Comparison of ENCODE assay signal across 23 cellular contexts in the genomic region with DNA sequence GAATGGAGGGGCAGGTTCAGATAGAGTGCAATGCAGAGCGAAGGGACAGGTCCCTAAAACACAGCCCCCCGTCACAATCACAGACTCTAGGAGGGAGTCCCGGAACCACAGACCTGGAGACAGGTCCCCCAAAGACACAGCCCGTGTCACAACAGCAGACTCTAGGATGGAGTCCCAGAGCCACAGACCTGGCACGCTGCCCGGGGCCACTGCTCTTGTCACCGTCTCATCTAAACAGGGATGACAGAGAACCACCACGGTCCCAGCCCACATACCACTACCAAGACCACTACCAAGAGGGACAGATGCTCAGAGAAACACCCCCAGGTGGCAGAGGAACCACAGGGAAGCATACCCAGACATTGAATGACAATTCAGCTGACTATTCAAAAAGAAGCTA.
A peak's percentile ranks its signal among the peaks of the same experiment; 100 is the strongest.
DNase-seq lines count a peak whose midpoint lies in the region; ATAC-seq and TF ChIP-seq lines count a peak whose summit lies in the region.
"Had no signal": no experiment of that assay in that cellular context is flagged by ENCODE, and none has a peak within 500 bp of the region (broad histone marks: within the 10 kb centered on the region; RNA-seq: fewer than 3 reads in every experiment).

No MANE protein-coding gene starts in this region.

- no peak overlapping the region for H2AFZ ChIP-seq in trophoblast cell (ENCODE audit: insufficient read depth, low read length, poor library complexity)

- peak overlapping the region; percentile 67 for H3K18ac ChIP-seq in trophoblast cell (ENCODE audit: low read length)

- H3K27me3 Mint-ChIP-seq in activated CD4-positive, alpha-beta T cell treated with anti-CD3 and anti-CD28 coated beads for 36 hours = no peaks in the 10 kb centered on the region
- no peaks in the 10 kb centered on the region for H3K27me3 Mint-ChIP-seq in CD4-positive, alpha-beta T cell
- H3K27me3 Mint-ChIP-seq: activated naive CD8-positive, alpha-beta T cell treated with anti-CD3 and anti-CD28 coated beads, Interleukin-2, amount 10 ng/mL, durations not matched to agents 7 days and 5 days; activated T-helper 17 cell treated with anti-CD3 and anti-CD28 coated beads, Interleukin-2, amount 50 U/mL, for 72 hours; dendritic cell treated with granulocyte-macrophage colony-stimulating factor and Interleukin-4, amounts not matched to agents 40 ng/mL and 50 ng/mL, for 4 days; IgD-negative memory B cell had no signal

- no peaks in the 10 kb centered on the region for H3K79me2 ChIP-seq in trophoblast cell (ENCODE audit: control insufficient read depth, insufficient read depth, low read length, poor library complexity)

- H3K36me3 ChIP-seq in RWPE2 (ENCODE audit: low read depth) (no peaks in the 10 kb centered on the region), trophoblast cell (ENCODE audit: control insufficient read depth in 1 of 2, insufficient read depth in 2 of 2, low read length in 2 of 2) (peaks cover under 1 to 9% of the 10 kb centered on the region in 2 experiments)
- H3K36me3 ChIP-seq: neutrophil, stomach, tibial nerve had no signal

- ATAC-seq in activated CD4-positive, alpha-beta T cell treated with anti-CD3 and anti-CD28 coated beads for 36 hours = no peak
- no peak for ATAC-seq in CD4-positive, alpha-beta T cell (ENCODE audit: poor library complexity)
- no peak for ATAC-seq in RWPE2 (ENCODE audit: low read depth)
- ATAC-seq: activated T-helper 17 cell treated with anti-CD3 and anti-CD28 coated beads, Interleukin-2, amount 50 U/mL, for 72 hours had no signal

- peak overlapping the region; percentile 50 for H2BK120ac ChIP-seq in trophoblast cell (ENCODE audit: insufficient read depth, low read length, poor library complexity)

- CTCF ChIA-PET in activated CD4-positive, alpha-beta T cell treated with anti-CD3 and anti-CD28 coated beads for 36 hours (lab: Charles Lee) = no interaction called here
- CTCF ChIA-PET in CD4-positive, alpha-beta T cell (lab: Charles Lee) = no interaction called here

- peak overlapping the region; percentile 78 for H4K91ac ChIP-seq in trophoblast cell (ENCODE audit: low read depth, low read length)

- intact Hi-C loops in activated CD4-positive, alpha-beta T cell treated with anti-CD3 and anti-CD28 coated beads for 36 hours (cut with DNase I, micrococcal nuclease) = no loop called here
- intact Hi-C loops in CD4-positive, alpha-beta T cell (cut with DNase I, micrococcal nuclease) = no loop called here

- no peaks in the 10 kb centered on the region for H3K36me3 Mint-ChIP-seq in activated CD4-positive, alpha-beta T cell treated with anti-CD3 and anti-CD28 coated beads for 36 hours (ENCODE audit: low read depth)
- no peaks in the 10 kb centered on the region for H3K36me3 Mint-ChIP-seq in CD4-positive, alpha-beta T cell (ENCODE audit: low read depth)
- H3K36me3 Mint-ChIP-seq: activated naive CD8-positive, alpha-beta T cell treated with anti-CD3 and anti-CD28 coated beads, Interleukin-2, amount 10 ng/mL, durations not matched to agents 7 days and 5 days; memory B cell had no signal

- no peak for TF ChIP-seq CTCF in CD4-positive, alpha-beta T cell (IDR thresholded peaks at IDR 0.05)
- no peak for TF ChIP-seq CTCF in RWPE2 (IDR thresholded peaks at IDR 0.05; ENCODE audit: poor library complexity, severe bottlenecking)

- H3K9ac ChIP-seq in trophoblast cell (ENCODE audit: low read length) = no peak overlapping the region

- H3K27ac ChIP-seq in CD4-positive, alpha-beta T cell (ENCODE audit: low read depth, low read length) = no peak overlapping the region
- peak overlapping the region; percentile 18 for H3K27ac ChIP-seq in RWPE2 (ENCODE audit: poor library complexity, severe bottlenecking)
- no peak overlapping the region for H3K27ac ChIP-seq in trophoblast cell (ENCODE audit: low read depth, low read length)
- H3K27ac ChIP-seq: neutrophil, stomach, tibial nerve had no signal

- no peak overlapping the region for H3K4me3 Mint-ChIP-seq in activated CD4-positive, alpha-beta T cell treated with anti-CD3 and anti-CD28 coated beads for 36 hours
- H3K4me3 Mint-ChIP-seq in CD4-positive, alpha-beta T cell = no peak overlapping the region
- H3K4me3 Mint-ChIP-seq: activated naive CD8-positive, alpha-beta T cell treated with anti-CD3 and anti-CD28 coated beads, Interleukin-2, amount 10 ng/mL, durations not matched to agents 7 days and 5 days; activated T-helper 17 cell treated with anti-CD3 and anti-CD28 coated beads, Interleukin-2, amount 50 U/mL, for 72 hours; dendritic cell treated with granulocyte-macrophage colony-stimulating factor and Interleukin-4, amounts not matched to agents 40 ng/mL and 50 ng/mL, for 4 days; IgD-negative memory B cell; memory B cell had no signal

- no peak overlapping the region for H4K12ac ChIP-seq in trophoblast cell (ENCODE audit: low read depth, low read length)

- H3K4me1 ChIP-seq in RWPE2 (ENCODE audit: insufficient read depth, poor library complexity, severe bottlenecking) (no peaks in the 10 kb centered on the region), trophoblast cell (ENCODE audit: control insufficient read depth in 1 of 2, insufficient read depth in 2 of 2, low read length in 2 of 2) (peaks cover 17 to 26% of the 10 kb centered on the region in 2 experiments)

- H4K8ac ChIP-seq in trophoblast cell (ENCODE audit: low read depth, low read length) = peak overlapping the region; percentile 55

- DNase-seq in activated CD4-positive, alpha-beta T cell treated with anti-CD3 and anti-CD28 coated beads for 36 hours = peak; percentile 25
- no peak for DNase-seq in activated CD4-positive, alpha-beta T cell treated with anti-CD3 and anti-CD28 coated beads for 1 hour
- peak in 3 of 10 experiments; percentile 8 to 45 (median 9) for DNase-seq in CD4-positive, alpha-beta T cell
- DNase-seq in RWPE2 (ENCODE audit: low spot score) (peak; percentile 42), trophoblast cell (no peak), NK-92 (lab: John Stamatoyannopoulos, UW; ENCODE audit: unreplicated experiment) (no peak), NCI-H2227 (lab: John Stamatoyannopoulos, UW; ENCODE audit: unreplicated experiment) (no peak)
- DNase-seq: ACHN; activated naive CD8-positive, alpha-beta T cell treated with anti-CD3 and anti-CD28 coated beads, Interleukin-2, amount 10 ng/mL, durations not matched to agents 7 days and 5 days; central memory CD4-positive, alpha-beta T cell; H7; NCI-H1105; NCI-H2081 treated with DMSO at 0.1 percent for 48 hours; NCI-H524; SHP77; stomach; T-helper 9 cell had no signal

- no peak overlapping the region for H3K4me2 ChIP-seq in trophoblast cell (ENCODE audit: low read length)

- peak overlapping the region; percentile 81 for H2BK12ac ChIP-seq in trophoblast cell (ENCODE audit: low read length)

- H3K4ac ChIP-seq in trophoblast cell (ENCODE audit: low read depth, low read length) = no peak overlapping the region

- H3K4me3 ChIP-seq in RWPE2 (ENCODE audit: severe bottlenecking) (no peak overlapping the region), trophoblast cell (ENCODE audit: low read depth, low read length) (no peak overlapping the region)
- H3K4me3 ChIP-seq: stomach, tibial nerve had no signal

- H3K9me3 Mint-ChIP-seq in activated CD4-positive, alpha-beta T cell treated with anti-CD3 and anti-CD28 coated beads for 36 hours (ENCODE audit: low read depth) = no peaks in the 10 kb centered on the region
- H3K9me3 Mint-ChIP-seq in CD4-positive, alpha-beta T cell = no peaks in the 10 kb centered on the region
- H3K9me3 Mint-ChIP-seq: activated naive CD8-positive, alpha-beta T cell treated with anti-CD3 and anti-CD28 coated beads, Interleukin-2, amount 10 ng/mL, durations not matched to agents 7 days and 5 days; activated T-helper 17 cell treated with anti-CD3 and anti-CD28 coated beads, Interleukin-2, amount 50 U/mL, for 72 hours had no signal

- H3K27me3 ChIP-seq in CD4-positive, alpha-beta T cell (ENCODE audit: control insufficient read depth, insufficient read depth, low read length) = no peaks in the 10 kb centered on the region
- no peaks in the 10 kb centered on the region for H3K27me3 ChIP-seq in RWPE2 (ENCODE audit: insufficient read depth, poor library complexity, severe bottlenecking)
- H3K27me3 ChIP-seq in trophoblast cell (ENCODE audit: insufficient read depth, low read length) = no peaks in the 10 kb centered on the region
- H3K27me3 ChIP-seq: neutrophil, tibial nerve had no signal

- peaks cover 11% of the 10 kb centered on the region for H3K79me1 ChIP-seq in trophoblast cell (ENCODE audit: low read length)

- H2BK5ac ChIP-seq in trophoblast cell (ENCODE audit: low read depth, low read length, poor library complexity) = no peak overlapping the region

- POLR2A ChIA-PET in activated CD4-positive, alpha-beta T cell treated with anti-CD3 and anti-CD28 coated beads for 36 hours (lab: Charles Lee) = no interaction called here
- POLR2A ChIA-PET in CD4-positive, alpha-beta T cell (lab: Charles Lee) = no interaction called here

- no peak overlapping the region for H3K27ac Mint-ChIP-seq in activated CD4-positive, alpha-beta T cell treated with anti-CD3 and anti-CD28 coated beads for 36 hours
- peak overlapping the region; percentile 83 for H3K27ac Mint-ChIP-seq in CD4-positive, alpha-beta T cell
- H3K27ac Mint-ChIP-seq: activated naive CD8-positive, alpha-beta T cell treated with anti-CD3 and anti-CD28 coated beads, Interleukin-2, amount 10 ng/mL, durations not matched to agents 7 days and 5 days; activated T-helper 17 cell treated with anti-CD3 and anti-CD28 coated beads, Interleukin-2, amount 50 U/mL, for 72 hours; dendritic cell treated with granulocyte-macrophage colony-stimulating factor and Interleukin-4, amounts not matched to agents 40 ng/mL and 50 ng/mL, for 4 days; IgD-negative memory B cell; memory B cell had no signal

- peak overlapping the region; percentile 86 for H3K14ac ChIP-seq in trophoblast cell (ENCODE audit: low read length)

- H2AK5ac ChIP-seq in trophoblast cell (ENCODE audit: low read length) = peak overlapping the region; percentile 86

- no peak overlapping the region for H3K23ac ChIP-seq in trophoblast cell (ENCODE audit: low read length)

- H3K9me3 ChIP-seq in CD4-positive, alpha-beta T cell (ENCODE audit: control insufficient read depth, low read length) = no peaks in the 10 kb centered on the region
- H3K9me3 ChIP-seq in RWPE2 (ENCODE audit: severe bottlenecking) (no peaks in the 10 kb centered on the region), trophoblast cell (ENCODE audit: insufficient read depth, low read depth, low read length) (peaks cover 5% of the 10 kb centered on the region)
- H3K9me3 ChIP-seq: neutrophil had no signal

- no CpG with 5 or more reads among the region's 8 CpGs for WGBS in trophoblast cell (ENCODE audit: extremely low coverage, insufficient coverage, insufficient read length)

- peaks cover 9% of the 10 kb centered on the region for H3K4me1 Mint-ChIP-seq in activated CD4-positive, alpha-beta T cell treated with anti-CD3 and anti-CD28 coated beads for 36 hours
- H3K4me1 Mint-ChIP-seq in CD4-positive, alpha-beta T cell (ENCODE audit: low read depth) = peaks cover 18% of the 10 kb centered on the region
- H3K4me1 Mint-ChIP-seq: activated naive CD8-positive, alpha-beta T cell treated with anti-CD3 and anti-CD28 coated beads, Interleukin-2, amount 10 ng/mL, durations not matched to agents 7 days and 5 days; activated T-helper 17 cell treated with anti-CD3 and anti-CD28 coated beads, Interleukin-2, amount 50 U/mL, for 72 hours; IgD-negative memory B cell; memory B cell had no signal

Comparison
In these comparisons a context has a peak if more than half of its experiments do, and no peak if none do; other contexts are left out.
1. DNase-seq: peak in activated CD4-positive, alpha-beta T cell treated with anti-CD3 and anti-CD28 coated beads for 36 hours (single experiment) and RWPE2 (single experiment); none in activated CD4-positive, alpha-beta T cell treated with anti-CD3 and anti-CD28 coated beads for 1 hour (single experiment), trophoblast cell (0 of 2), NK-92 (single experiment) and NCI-H2227 (single experiment).